ENCODE assay signal across 27 cellular contexts in the genomic region with DNA sequence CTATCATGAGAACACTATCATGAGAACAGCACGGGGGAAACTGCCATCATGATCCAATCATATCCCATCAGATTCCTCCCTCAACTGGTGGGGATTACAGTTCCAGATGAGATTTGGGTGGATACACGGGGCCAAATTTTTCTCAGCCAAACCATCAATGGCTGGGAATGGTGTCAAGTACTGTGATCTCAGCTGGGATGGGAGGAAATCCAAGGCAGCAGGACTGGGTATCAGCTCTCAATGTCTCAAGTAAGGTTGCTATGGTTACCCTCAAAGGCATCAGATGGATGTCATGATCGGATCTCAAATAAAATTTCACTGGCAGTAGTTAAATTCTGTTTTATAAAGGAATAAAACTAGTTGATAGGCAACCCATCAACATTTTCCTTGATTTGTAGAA.
"Had no signal": no experiment of that assay in that cellular context is flagged by ENCODE, and none has a peak within 500 bp of the region (broad histone marks: within the 10 kb centered on the region; RNA-seq: fewer than 3 reads in every experiment).

No MANE protein-coding gene starts in this region.

- H3K36me3 ChIP-seq: adrenal gland, ascending aorta, breast epithelium, heart right ventricle, lower lobe of right lung, right lobe of liver, stomach, uterus had no signal

- H3K4me1 Mint-ChIP-seq: activated CD4-positive, alpha-beta T cell treated with anti-CD3 and anti-CD28 coated beads, Interleukin-2, amount 10 ng/mL, durations not matched to agents 24 days and 14 days; activated CD8-positive, alpha-beta memory T cell treated with anti-CD3 and anti-CD28 coated beads, Interleukin-2, amount 10 ng/mL, durations not matched to agents 7 days and 5 days; central memory CD8-positive, alpha-beta T cell; naive B cell; stimulated activated effector memory CD8-positive, alpha-beta T cell treated with anti-CD3 and anti-CD28 coated beads, Interleukin-12 subunit alpha, Interleukin-12 subunit beta, amount 100 ng/mL, for 72 hours; T-helper 17 cell had no signal

- H3K4me3 Mint-ChIP-seq: activated CD4-positive, alpha-beta T cell treated with anti-CD3 and anti-CD28 coated beads, Interleukin-2, amount 10 ng/mL, durations not matched to agents 24 days and 14 days; activated CD8-positive, alpha-beta memory T cell treated with anti-CD3 and anti-CD28 coated beads, Interleukin-2, amount 10 ng/mL, durations not matched to agents 7 days and 5 days; activated CD8-positive, alpha-beta T cell treated with anti-CD3 and anti-CD28 coated beads for 36 hours; activated naive CD8-positive, alpha-beta T cell; central memory CD8-positive, alpha-beta T cell; naive B cell; stimulated activated effector memory CD8-positive, alpha-beta T cell treated with anti-CD3 and anti-CD28 coated beads, Interleukin-12 subunit alpha, Interleukin-12 subunit beta, amount 100 ng/mL, for 72 hours; T-helper 17 cell had no signal

- H3K4me3 ChIP-seq: adrenal gland, ascending aorta, breast epithelium, heart right ventricle, lower lobe of right lung, right lobe of liver, stomach, testis, uterus had no signal

- H3K27me3 ChIP-seq: adrenal gland, ascending aorta, breast epithelium, heart right ventricle, right lobe of liver, stomach, testis, uterus had no signal

- H3K27ac Mint-ChIP-seq: activated CD4-positive, alpha-beta T cell treated with anti-CD3 and anti-CD28 coated beads, Interleukin-2, amount 10 ng/mL, durations not matched to agents 24 days and 14 days; activated CD8-positive, alpha-beta memory T cell treated with anti-CD3 and anti-CD28 coated beads, Interleukin-2, amount 10 ng/mL, durations not matched to agents 7 days and 5 days; activated CD8-positive, alpha-beta T cell treated with anti-CD3 and anti-CD28 coated beads for 36 hours; activated naive CD8-positive, alpha-beta T cell; naive B cell; stimulated activated effector memory CD8-positive, alpha-beta T cell treated with anti-CD3 and anti-CD28 coated beads, Interleukin-12 subunit alpha, Interleukin-12 subunit beta, amount 100 ng/mL, for 72 hours; T-helper 17 cell had no signal

- H3K27me3 Mint-ChIP-seq: activated CD4-positive, alpha-beta T cell treated with anti-CD3 and anti-CD28 coated beads, Interleukin-2, amount 10 ng/mL, durations not matched to agents 24 days and 14 days; activated CD8-positive, alpha-beta memory T cell treated with anti-CD3 and anti-CD28 coated beads, Interleukin-2, amount 10 ng/mL, durations not matched to agents 7 days and 5 days; activated CD8-positive, alpha-beta T cell treated with anti-CD3 and anti-CD28 coated beads for 36 hours; central memory CD8-positive, alpha-beta T cell; naive B cell; T-helper 17 cell had no signal

- H3K36me3 Mint-ChIP-seq: activated CD8-positive, alpha-beta memory T cell treated with anti-CD3 and anti-CD28 coated beads, Interleukin-2, amount 10 ng/mL, durations not matched to agents 7 days and 5 days; activated naive CD8-positive, alpha-beta T cell; naive B cell; stimulated activated effector memory CD8-positive, alpha-beta T cell treated with anti-CD3 and anti-CD28 coated beads, Interleukin-12 subunit alpha, Interleukin-12 subunit beta, amount 100 ng/mL, for 72 hours had no signal

- DNase-seq: activated CD4-positive, alpha-beta T cell treated with anti-CD3 and anti-CD28 coated beads, Interleukin-2, amount 10 ng/mL, durations not matched to agents 24 days and 14 days; activated CD4-positive, CD25-positive, alpha-beta regulatory T cell; activated CD8-positive, alpha-beta memory T cell treated with anti-CD3 and anti-CD28 coated beads, Interleukin-2, amount 10 ng/mL, durations not matched to agents 7 days and 5 days; activated CD8-positive, alpha-beta T cell treated with anti-CD3 and anti-CD28 coated beads for 36 hours; activated gamma-delta T cell treated with Interleukin-2 at 50 U/mL for 16 hours; adrenal gland; effector memory CD4-positive, alpha-beta T cell; islet precursor cell; left cardiac atrium; lower lobe of right lung; mesendoderm; naive B cell; right lobe of liver; small intestine; stimulated activated CD4-positive, alpha-beta T cell treated with anti-CD3 and anti-CD28 coated beads, Interleukin-2, amount 100 ng/mL, for 24 hours; stomach; T-helper 17 cell; testis; trophoblast cell; uterus had no signal

- ATAC-seq: activated CD8-positive, alpha-beta memory T cell treated with anti-CD3 and anti-CD28 coated beads, Interleukin-2, amount 10 ng/mL, durations not matched to agents 7 days and 5 days; activated CD8-positive, alpha-beta T cell treated with anti-CD3 and anti-CD28 coated beads for 36 hours; lower lobe of right lung; right lobe of liver; stimulated activated effector memory CD8-positive, alpha-beta T cell treated with anti-CD3 and anti-CD28 coated beads, Interleukin-12 subunit alpha, Interleukin-12 subunit beta, amount 100 ng/mL, for 72 hours; T-helper 17 cell had no signal

- H3K79me2 ChIP-seq: parathyroid adenoma had no signal

- H3K9me3 Mint-ChIP-seq: activated CD4-positive, alpha-beta T cell treated with anti-CD3 and anti-CD28 coated beads, Interleukin-2, amount 10 ng/mL, durations not matched to agents 24 days and 14 days; activated CD8-positive, alpha-beta T cell treated with anti-CD3 and anti-CD28 coated beads for 36 hours had no signal

- H2AFZ ChIP-seq: parathyroid adenoma had no signal

- H3K27ac ChIP-seq: adrenal gland, ascending aorta, breast epithelium, lower lobe of right lung, parathyroid adenoma, right lobe of liver, stomach, testis, uterus had no signal

- H3K4me1 ChIP-seq: adrenal gland, ascending aorta, breast epithelium, heart right ventricle, lower lobe of right lung, parathyroid adenoma, right lobe of liver, stomach, testis, uterus had no signal
